Comparison of ENCODE assay signal across 8 cellular contexts in the genomic region with DNA sequence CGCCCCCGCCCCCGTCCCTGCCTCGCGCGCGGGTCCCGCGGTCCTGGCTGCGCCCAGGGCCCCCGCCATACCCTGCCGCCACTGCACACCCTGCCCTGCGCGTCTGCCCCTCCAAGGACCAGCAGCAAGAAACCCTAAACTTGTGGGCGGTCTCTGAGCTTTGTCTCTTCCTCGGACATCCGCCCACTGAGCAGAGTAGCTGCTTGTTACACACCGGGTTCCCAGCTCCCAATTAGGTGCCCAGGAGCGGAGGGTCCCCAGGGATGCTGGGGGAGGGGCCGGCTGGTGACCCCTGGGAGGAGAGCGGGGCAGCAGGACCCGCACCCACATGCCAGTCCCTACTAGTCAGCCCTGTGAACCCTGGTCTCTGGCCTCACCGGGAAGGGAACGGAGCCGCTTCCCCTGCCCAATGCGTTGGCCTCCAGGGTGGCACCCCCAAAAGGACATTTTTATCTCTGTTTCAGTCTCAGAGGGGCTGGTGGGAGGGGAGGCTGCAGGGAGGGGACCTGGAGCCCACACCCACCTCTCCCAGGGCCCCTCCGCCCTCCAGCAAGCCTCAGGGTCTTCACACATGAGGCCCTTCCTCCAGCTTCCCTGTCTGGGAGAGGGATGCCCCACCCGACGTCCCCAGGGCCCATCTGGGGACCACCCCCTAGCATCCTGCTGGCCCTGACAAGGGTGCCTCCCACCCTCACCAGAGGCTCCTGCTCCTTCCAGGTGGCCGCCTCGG. TPM values are rescaled to one million over a fixed set of nuclear protein-coding genes. Genes with fewer than 3 reads are reported as not detected.
A peak's percentile ranks its signal among the peaks of the same experiment; 100 is the strongest.
DNase-seq lines count a peak whose midpoint lies in the region; ATAC-seq and TF ChIP-seq lines count a peak whose summit lies in the region.

No MANE protein-coding gene starts in this region.

- peak overlapping the region; percentile 29 for H3K9ac ChIP-seq in mucosa of stomach (ENCODE audit: low read length)

- peak overlapping the region; percentile 54 to 89 (median 84) for H3K27ac ChIP-seq in body of pancreas

- CTCF ChIA-PET in BJ (lab: Yijun Ruan, JAX) = interaction anchor here (0.6 to 1.7 kb wide), 5 partner anchors 10 to 105 kb away, joined by 3 read pairs; a partner anchor contains a TSS

- peaks cover 9% of the 10 kb centered on the region for H3K4me1 ChIP-seq in body of pancreas
- peaks cover 8% of the 10 kb centered on the region for H3K4me1 ChIP-seq in mucosa of stomach (ENCODE audit: control insufficient read depth, insufficient read depth, low read length)

- intact Hi-C loops in body of pancreas (cut with DNase I) = no loop called here

- TF ChIP-seq CTCF in BJ (IDR thresholded peaks at IDR 0.05; ENCODE audit: insufficient read depth, low read depth, low read length) = no peak
- no peak for TF ChIP-seq CTCF in HFF-Myc (IDR thresholded peaks at IDR 0.05; ENCODE audit: low read depth, low read length, missing control alignments)
- no peak for TF ChIP-seq CTCF in body of pancreas (IDR thresholded peaks at IDR 0.05)

- H3K4me3 ChIP-seq in BJ (ENCODE audit: low read depth, low read length) (peak overlapping the region; percentile 50), HFF-Myc (replicated peaks; ENCODE audit: low read depth, low read length) (peak overlapping the region; percentile 31), body of pancreas (peak overlapping the region in 1 of 2 donors; percentile 14), mucosa of stomach (ENCODE audit: low read length) (no peak overlapping the region)

- in situ Hi-C loops in G401 (cut with HindIII; ENCODE audit: low sequenced_read_pairs) = no loop called here

- POLR2A ChIA-PET in BJ (lab: Charles Lee) = interaction anchor here (0.7 kb wide), 1 partner anchor 39 kb away, joined by 3 read pairs; no protein-coding TSS in a partner anchor

- TF ChIP-seq POLR2A in body of pancreas (IDR thresholded peaks at IDR 0.05) = no peak

- H3K9me3 ChIP-seq in body of pancreas (no peaks in the 10 kb centered on the region), mucosa of stomach (ENCODE audit: control insufficient read depth, low read length) (no peaks in the 10 kb centered on the region)

- H3K27me3 ChIP-seq in BJ (ENCODE audit: control insufficient read depth, insufficient read depth, low read length) = no peaks in the 10 kb centered on the region
- H3K27me3 ChIP-seq in body of pancreas = no peaks in the 10 kb centered on the region
- peaks cover 4% of the 10 kb centered on the region for H3K27me3 ChIP-seq in mucosa of stomach (ENCODE audit: control insufficient read depth, insufficient read depth, low read length)

- 21 to 34% methylated on average over 14 to 28 of the region's 31 CpGs for WGBS in body of pancreas, 2 donors

- H3K36me3 ChIP-seq in BJ (ENCODE audit: control insufficient read depth, insufficient read depth, low read length) (no peaks in the 10 kb centered on the region), body of pancreas (replicated peaks in 1 of 2; ENCODE audit: insufficient read depth in 1 of 2, low read depth in 2 of 2) (no peaks in the 10 kb centered on the region), mucosa of stomach (ENCODE audit: control insufficient read depth, insufficient read depth, low read length) (no peaks in the 10 kb centered on the region)

- peak; percentile 0 for ATAC-seq in body of pancreas

- DNase-seq in BJ (ENCODE audit: low read depth) (no peak), HFF-Myc (ENCODE audit: extremely low read depth, low read depth) (no peak), body of pancreas (peak in 3 of 4 donors; percentile 34 to 35 (median 34)), G401 (ENCODE audit: low spot score) (no peak), NCI-H446 (lab: John Stamatoyannopoulos, UW) (no peak), cerebellum (ENCODE audit: low spot score) (no peak), AG08395 (ENCODE audit: low spot score) (no peak)

RNA-seq across cellular contexts. Expression of a gene that starts 10.5 kb away (rescaled TPM):
- 9.7 and 12.7 TPM in 2 replicates for polyA plus RNA-seq in BJ (2011; rRNA removed)
- 4.4 and 4.8 TPM in 2 replicates for polyA minus RNA-seq in BJ (2011; rRNA and poly(A)+ RNA removed)
- total RNA-seq in body of pancreas (1 to 10 TPM; 5.6 to 7.8 TPM), cerebellum (66.7 TPM)
- total RNA-seq in G401 (2014; rRNA removed; shearing (Covaris generic)) = 179 and 180 TPM in 2 replicates

RNA-seq across cellular contexts. Expression of a gene that starts 15.4 kb away (rescaled TPM):
- polyA plus RNA-seq in BJ (2011; rRNA removed) = 13.6 and 18.3 TPM in 2 replicates
- polyA minus RNA-seq in BJ (2011; rRNA and poly(A)+ RNA removed) = 18.6 and 27.2 TPM in 2 replicates
- total RNA-seq in body of pancreas (10 to 100 TPM in 1 of 2 donors, 1 to 10 TPM in 1; 7.3 to 50.4 TPM), cerebellum (13.4 TPM)
- total RNA-seq in G401 (2014; rRNA removed; shearing (Covaris generic)) = 18.5 and 18.7 TPM in 2 replicates

RNA-seq across cellular contexts. Expression of a gene that starts 15.8 kb away (rescaled TPM):
- polyA plus RNA-seq in BJ (2011; rRNA removed) = 5.2 and 7.4 TPM in 2 replicates
- 4.4 and 5.2 TPM in 2 replicates for polyA minus RNA-seq in BJ (2011; rRNA and poly(A)+ RNA removed)
- total RNA-seq in body of pancreas (1 to 10 TPM; 8.9 to 9.9 TPM), cerebellum (7.3 TPM)
- 19.3 and 19.7 TPM in 2 replicates for total RNA-seq in G401 (2014; rRNA removed; shearing (Covaris generic))

RNA-seq across cellular contexts. Expression of a gene that starts 53.8 kb away (rescaled TPM):
- polyA plus RNA-seq in BJ (2011; rRNA removed) = 2.1 and 3.2 TPM in 2 replicates
- polyA minus RNA-seq in BJ (2011; rRNA and poly(A)+ RNA removed) = 0.46 TPM in 1 of 2 replicates, not detected in the other
- total RNA-seq in body of pancreas = 10 to 100 TPM in 1 of 2 donors, 1 to 10 TPM in 1; 9.9 to 13.8 TPM
- not detected in 2 replicates for total RNA-seq in G401 (2014; rRNA removed; shearing (Covaris generic))
- 0.82 TPM for total RNA-seq in cerebellum

Comparison
In these comparisons a context has a peak if more than half of its experiments do, and no peak if none do; other contexts are left out.
1. DNase-seq: peak in body of pancreas (3 of 4); none in BJ (single experiment), HFF-Myc (single experiment), G401 (single experiment), NCI-H446 (0 of 2), cerebellum (single experiment) and AG08395 (single experiment).